Comparison of ENCODE assay signal across 1 cellular context in the genomic region with DNA sequence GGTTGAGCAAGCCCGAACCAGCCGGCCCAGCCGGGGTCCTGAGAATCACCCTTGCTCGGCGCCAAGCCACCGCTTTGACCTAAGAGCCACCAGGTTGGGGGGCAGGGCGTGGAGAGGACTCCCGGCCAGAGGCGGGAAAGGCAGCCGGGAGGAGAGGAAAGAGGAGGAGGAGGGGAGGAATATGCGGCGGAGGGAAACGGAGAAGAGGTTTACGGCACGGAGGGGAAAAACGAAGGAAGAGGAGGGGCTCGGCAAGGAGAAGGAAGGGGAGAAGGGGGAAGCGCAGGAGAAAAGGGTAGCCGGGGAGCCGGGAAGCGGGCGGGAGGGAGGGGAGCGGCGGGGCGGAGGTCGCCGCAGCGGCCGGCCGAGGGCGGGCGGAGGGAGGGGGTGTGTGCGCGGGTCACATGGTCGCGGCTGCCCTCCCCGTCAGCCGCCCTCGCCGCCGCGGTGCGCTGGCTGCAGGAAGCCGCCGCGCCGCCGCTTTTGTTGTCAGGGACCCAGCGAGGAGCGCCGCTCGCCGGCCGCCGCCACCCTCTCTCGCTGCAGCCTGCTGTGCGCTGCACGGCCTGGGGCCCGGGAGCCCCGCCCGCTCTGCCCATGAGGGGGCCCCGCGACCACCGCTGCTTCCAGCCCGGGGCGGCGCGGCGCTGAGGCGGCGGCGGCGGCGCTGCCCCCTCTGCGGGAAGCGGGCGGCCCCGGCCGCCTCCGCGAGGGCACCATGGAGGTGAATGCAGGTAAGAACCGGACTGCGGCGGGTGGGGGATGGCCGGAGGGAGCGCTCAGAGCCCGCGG.
TF ChIP-seq lines count a peak whose summit lies in the region.

A gene (plus strand): TSS at position 426 of the 792 bp plus-strand sequence. CDS start 293 bp downstream, at position 719.

TF ChIP-seq in K562, 482 proteins besides CTCF, POLR2A, EP300 and RAD21 (continued from another document and continues in another):
- TF ChIP-seq, protein P1, sequence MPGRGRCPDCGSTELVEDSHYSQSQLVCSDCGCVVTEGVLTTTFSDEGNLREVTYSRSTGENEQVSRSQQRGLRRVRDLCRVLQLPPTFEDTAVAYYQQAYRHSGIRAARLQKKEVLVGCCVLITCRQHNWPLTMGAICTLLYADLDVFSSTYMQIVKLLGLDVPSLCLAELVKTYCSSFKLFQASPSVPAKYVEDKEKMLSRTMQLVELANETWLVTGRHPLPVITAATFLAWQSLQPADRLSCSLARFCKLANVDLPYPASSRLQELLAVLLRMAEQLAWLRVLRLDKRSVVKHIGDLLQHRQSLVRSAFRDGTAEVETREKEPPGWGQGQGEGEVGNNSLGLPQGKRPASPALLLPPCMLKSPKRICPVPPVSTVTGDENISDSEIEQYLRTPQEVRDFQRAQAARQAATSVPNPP (IDR thresholded peaks at IDR 0.05; ENCODE audit: borderline replicate concordance, insufficient read depth, insufficient read length) = no peak
- TF ChIP-seq PML (IDR thresholded peaks at IDR 0.05; ENCODE audit: low read length) = no peak
- no peak for TF ChIP-seq SMAD2 (IDR thresholded peaks at IDR 0.05; ENCODE audit: low read depth, low read length)
- TF ChIP-seq, protein P2, sequence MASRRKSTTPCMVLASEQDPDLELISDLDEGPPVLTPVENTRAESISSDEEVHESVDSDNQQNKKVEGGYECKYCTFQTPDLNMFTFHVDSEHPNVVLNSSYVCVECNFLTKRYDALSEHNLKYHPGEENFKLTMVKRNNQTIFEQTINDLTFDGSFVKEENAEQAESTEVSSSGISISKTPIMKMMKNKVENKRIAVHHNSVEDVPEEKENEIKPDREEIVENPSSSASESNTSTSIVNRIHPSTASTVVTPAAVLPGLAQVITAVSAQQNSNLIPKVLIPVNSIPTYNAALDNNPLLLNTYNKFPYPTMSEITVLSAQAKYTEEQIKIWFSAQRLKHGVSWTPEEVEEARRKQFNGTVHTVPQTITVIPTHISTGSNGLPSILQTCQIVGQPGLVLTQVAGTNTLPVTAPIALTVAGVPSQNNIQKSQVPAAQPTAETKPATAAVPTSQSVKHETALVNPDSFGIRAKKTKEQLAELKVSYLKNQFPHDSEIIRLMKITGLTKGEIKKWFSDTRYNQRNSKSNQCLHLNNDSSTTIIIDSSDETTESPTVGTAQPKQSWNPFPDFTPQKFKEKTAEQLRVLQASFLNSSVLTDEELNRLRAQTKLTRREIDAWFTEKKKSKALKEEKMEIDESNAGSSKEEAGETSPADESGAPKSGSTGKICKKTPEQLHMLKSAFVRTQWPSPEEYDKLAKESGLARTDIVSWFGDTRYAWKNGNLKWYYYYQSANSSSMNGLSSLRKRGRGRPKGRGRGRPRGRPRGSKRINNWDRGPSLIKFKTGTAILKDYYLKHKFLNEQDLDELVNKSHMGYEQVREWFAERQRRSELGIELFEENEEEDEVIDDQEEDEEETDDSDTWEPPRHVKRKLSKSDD (conservative IDR thresholded peaks at IDR 0.05; ENCODE audit: low read length) = no peak
- TF ChIP-seq SIRT6 (IDR thresholded peaks at IDR 0.05; ENCODE audit: low read depth, low read length) = no peak
- no peak for TF ChIP-seq SAFB (IDR thresholded peaks at IDR 0.05; ENCODE audit: borderline replicate concordance, low read depth, low read length)
- TF ChIP-seq SMAD4 (CRISPR knock-in tag; conservative IDR thresholded peaks at IDR 0.05) = peak; percentile 13
- TF ChIP-seq ZNF324 (CRISPR knock-in tag; IDR thresholded peaks at IDR 0.05) = no peak
- no peak for TF ChIP-seq NCOA6 (IDR thresholded peaks at IDR 0.05)
- TF ChIP-seq DIDO1 (tag; IDR thresholded peaks at IDR 0.05; ENCODE audit: low read depth) = no peak
- no peak for TF ChIP-seq CREBBP (IDR thresholded peaks at IDR 0.05; ENCODE audit: low read depth, low read length)
- no peak for TF ChIP-seq STAG1 (CRISPR knock-in tag; IDR thresholded peaks at IDR 0.05; ENCODE audit: borderline replicate concordance)
- TF ChIP-seq HLTF (IDR thresholded peaks at IDR 0.05) = peak; percentile 85
- TF ChIP-seq ZBTB8A (IDR thresholded peaks at IDR 0.05; ENCODE audit: partially characterized antibody) = no peak
- TF ChIP-seq SMARCA4 (IDR thresholded peaks at IDR 0.05) = peak; percentile 68; the same call in 1 of the 2 replicates
- no peak for TF ChIP-seq ZNF354B (CRISPR knock-in tag; IDR thresholded peaks at IDR 0.05)
- no peak for TF ChIP-seq MXI1 (IDR thresholded peaks at IDR 0.05; ENCODE audit: low read depth, low read length)
- TF ChIP-seq ZNF695 (CRISPR knock-in tag; IDR thresholded peaks at IDR 0.05) = no peak
- no peak for TF ChIP-seq ZNF165 (CRISPR knock-in tag; IDR thresholded peaks at IDR 0.05; ENCODE audit: borderline replicate concordance)
- no peak for TF ChIP-seq HMG20A (CRISPR knock-in tag; conservative IDR thresholded peaks at IDR 0.05)
- TF ChIP-seq GATAD2A (IDR thresholded peaks at IDR 0.05) = peak; percentile 82; the same call in 1 of the 2 replicates
- no peak for TF ChIP-seq SRSF9 (IDR thresholded peaks at IDR 0.05; ENCODE audit: borderline replicate concordance, low read depth, low read length)
- TF ChIP-seq RBFOX2 (IDR thresholded peaks at IDR 0.05; ENCODE audit: low read depth, low read length) = no peak
- TF ChIP-seq NEUROD1 (IDR thresholded peaks at IDR 0.05; ENCODE audit: borderline replicate concordance, low read depth, low read length, partially characterized antibody) = no peak
- no peak for TF ChIP-seq NFIX (CRISPR knock-in tag; IDR thresholded peaks at IDR 0.05; ENCODE audit: low read depth)
- no peak for TF ChIP-seq HNRNPUL1 (IDR thresholded peaks at IDR 0.05; ENCODE audit: low read length)
- peak; percentile 48 for TF ChIP-seq NFIC (IDR thresholded peaks at IDR 0.05)
- TF ChIP-seq ARID2 (IDR thresholded peaks at IDR 0.05) = 0 out of 2 replicates have a peak, but pooled peaks have one; percentile 55
- peak; percentile 46 for TF ChIP-seq TAF1 (IDR thresholded peaks at IDR 0.05; ENCODE audit: control insufficient read depth, extremely low read depth, insufficient read depth, low read length, severe bottlenecking)
- TF ChIP-seq SRSF1 (IDR thresholded peaks at IDR 0.05; ENCODE audit: low read depth, low read length) = no peak
- no peak for TF ChIP-seq ARNT (IDR thresholded peaks at IDR 0.05)
- TF ChIP-seq CEBPB (tag; IDR thresholded peaks at IDR 0.05) = no peak
- peak; percentile 85 for TF ChIP-seq NBN (IDR thresholded peaks at IDR 0.05; ENCODE audit: low read depth)
- no peak for TF ChIP-seq KDM2B (CRISPR knock-in tag; IDR thresholded peaks at IDR 0.05)
- no peak; the same call in none of the 2 replicates for TF ChIP-seq CXXC5 (CRISPR knock-in tag; IDR thresholded peaks at IDR 0.05)
- TF ChIP-seq, protein P3, sequence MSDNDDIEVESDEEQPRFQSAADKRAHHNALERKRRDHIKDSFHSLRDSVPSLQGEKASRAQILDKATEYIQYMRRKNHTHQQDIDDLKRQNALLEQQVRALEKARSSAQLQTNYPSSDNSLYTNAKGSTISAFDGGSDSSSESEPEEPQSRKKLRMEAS (CRISPR knock-in tag; IDR thresholded peaks at IDR 0.05) = no peak
- TF ChIP-seq ZNF134 (CRISPR knock-in tag; conservative IDR thresholded peaks at IDR 0.05) = no peak
- no peak for TF ChIP-seq ZKSCAN1 (IDR thresholded peaks at IDR 0.05; ENCODE audit: low read depth, low read length)
- no peak for TF ChIP-seq CBX8 (IDR thresholded peaks at IDR 0.05; ENCODE audit: borderline replicate concordance, extremely low read depth, low read depth, low read length, poor library complexity, severe bottlenecking)
- TF ChIP-seq SOX6 (IDR thresholded peaks at IDR 0.05) = no peak
- TF ChIP-seq TCF7 (IDR thresholded peaks at IDR 0.05; ENCODE audit: borderline replicate concordance) = peak; percentile 40; the same call in 1 of the 2 replicates
- TF ChIP-seq, protein P4, sequence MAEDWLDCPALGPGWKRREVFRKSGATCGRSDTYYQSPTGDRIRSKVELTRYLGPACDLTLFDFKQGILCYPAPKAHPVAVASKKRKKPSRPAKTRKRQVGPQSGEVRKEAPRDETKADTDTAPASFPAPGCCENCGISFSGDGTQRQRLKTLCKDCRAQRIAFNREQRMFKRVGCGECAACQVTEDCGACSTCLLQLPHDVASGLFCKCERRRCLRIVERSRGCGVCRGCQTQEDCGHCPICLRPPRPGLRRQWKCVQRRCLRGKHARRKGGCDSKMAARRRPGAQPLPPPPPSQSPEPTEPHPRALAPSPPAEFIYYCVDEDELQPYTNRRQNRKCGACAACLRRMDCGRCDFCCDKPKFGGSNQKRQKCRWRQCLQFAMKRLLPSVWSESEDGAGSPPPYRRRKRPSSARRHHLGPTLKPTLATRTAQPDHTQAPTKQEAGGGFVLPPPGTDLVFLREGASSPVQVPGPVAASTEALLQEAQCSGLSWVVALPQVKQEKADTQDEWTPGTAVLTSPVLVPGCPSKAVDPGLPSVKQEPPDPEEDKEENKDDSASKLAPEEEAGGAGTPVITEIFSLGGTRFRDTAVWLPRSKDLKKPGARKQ (CRISPR knock-in tag; IDR thresholded peaks at IDR 0.05) = no peak
- TF ChIP-seq, protein P5, sequence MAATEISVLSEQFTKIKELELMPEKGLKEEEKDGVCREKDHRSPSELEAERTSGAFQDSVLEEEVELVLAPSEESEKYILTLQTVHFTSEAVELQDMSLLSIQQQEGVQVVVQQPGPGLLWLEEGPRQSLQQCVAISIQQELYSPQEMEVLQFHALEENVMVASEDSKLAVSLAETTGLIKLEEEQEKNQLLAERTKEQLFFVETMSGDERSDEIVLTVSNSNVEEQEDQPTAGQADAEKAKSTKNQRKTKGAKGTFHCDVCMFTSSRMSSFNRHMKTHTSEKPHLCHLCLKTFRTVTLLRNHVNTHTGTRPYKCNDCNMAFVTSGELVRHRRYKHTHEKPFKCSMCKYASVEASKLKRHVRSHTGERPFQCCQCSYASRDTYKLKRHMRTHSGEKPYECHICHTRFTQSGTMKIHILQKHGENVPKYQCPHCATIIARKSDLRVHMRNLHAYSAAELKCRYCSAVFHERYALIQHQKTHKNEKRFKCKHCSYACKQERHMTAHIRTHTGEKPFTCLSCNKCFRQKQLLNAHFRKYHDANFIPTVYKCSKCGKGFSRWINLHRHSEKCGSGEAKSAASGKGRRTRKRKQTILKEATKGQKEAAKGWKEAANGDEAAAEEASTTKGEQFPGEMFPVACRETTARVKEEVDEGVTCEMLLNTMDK (IDR thresholded peaks at IDR 0.05; ENCODE audit: borderline replicate concordance, insufficient read depth, low read depth, low read length, poor library complexity, severe bottlenecking) = peak; percentile 26
- TF ChIP-seq, protein P6, sequence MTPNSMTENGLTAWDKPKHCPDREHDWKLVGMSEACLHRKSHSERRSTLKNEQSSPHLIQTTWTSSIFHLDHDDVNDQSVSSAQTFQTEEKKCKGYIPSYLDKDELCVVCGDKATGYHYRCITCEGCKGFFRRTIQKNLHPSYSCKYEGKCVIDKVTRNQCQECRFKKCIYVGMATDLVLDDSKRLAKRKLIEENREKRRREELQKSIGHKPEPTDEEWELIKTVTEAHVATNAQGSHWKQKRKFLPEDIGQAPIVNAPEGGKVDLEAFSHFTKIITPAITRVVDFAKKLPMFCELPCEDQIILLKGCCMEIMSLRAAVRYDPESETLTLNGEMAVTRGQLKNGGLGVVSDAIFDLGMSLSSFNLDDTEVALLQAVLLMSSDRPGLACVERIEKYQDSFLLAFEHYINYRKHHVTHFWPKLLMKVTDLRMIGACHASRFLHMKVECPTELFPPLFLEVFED (CRISPR knock-in tag; conservative IDR thresholded peaks at IDR 0.05) = peak; percentile 90
- no peak for TF ChIP-seq ZZZ3 (IDR thresholded peaks at IDR 0.05)
- no peak for TF ChIP-seq MAFF (IDR thresholded peaks at IDR 0.05; ENCODE audit: low read length)
- TF ChIP-seq ZBTB17 (CRISPR knock-in tag; IDR thresholded peaks at IDR 0.05) = no peak
- peak; percentile 86 for TF ChIP-seq ELF4 (CRISPR knock-in tag; IDR thresholded peaks at IDR 0.05)
- no peak for TF ChIP-seq RBM39 (optimal IDR thresholded peaks at IDR 0.05; ENCODE audit: low read depth, low read length)
- TF ChIP-seq BCL6 (CRISPR knock-in tag; IDR thresholded peaks at IDR 0.05) = no peak
- TF ChIP-seq HMGN3 (IDR thresholded peaks at IDR 0.05; ENCODE audit: borderline replicate concordance, extremely low read depth, insufficient read length, low read depth, low read length) = peak; percentile 51
- TF ChIP-seq, protein P7, sequence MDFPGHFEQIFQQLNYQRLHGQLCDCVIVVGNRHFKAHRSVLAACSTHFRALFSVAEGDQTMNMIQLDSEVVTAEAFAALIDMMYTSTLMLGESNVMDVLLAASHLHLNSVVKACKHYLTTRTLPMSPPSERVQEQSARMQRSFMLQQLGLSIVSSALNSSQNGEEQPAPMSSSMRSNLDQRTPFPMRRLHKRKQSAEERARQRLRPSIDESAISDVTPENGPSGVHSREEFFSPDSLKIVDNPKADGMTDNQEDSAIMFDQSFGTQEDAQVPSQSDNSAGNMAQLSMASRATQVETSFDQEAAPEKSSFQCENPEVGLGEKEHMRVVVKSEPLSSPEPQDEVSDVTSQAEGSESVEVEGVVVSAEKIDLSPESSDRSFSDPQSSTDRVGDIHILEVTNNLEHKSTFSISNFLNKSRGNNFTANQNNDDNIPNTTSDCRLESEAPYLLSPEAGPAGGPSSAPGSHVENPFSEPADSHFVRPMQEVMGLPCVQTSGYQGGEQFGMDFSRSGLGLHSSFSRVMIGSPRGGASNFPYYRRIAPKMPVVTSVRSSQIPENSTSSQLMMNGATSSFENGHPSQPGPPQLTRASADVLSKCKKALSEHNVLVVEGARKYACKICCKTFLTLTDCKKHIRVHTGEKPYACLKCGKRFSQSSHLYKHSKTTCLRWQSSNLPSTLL (IDR thresholded peaks at IDR 0.05) = 0 out of 2 replicates have a peak, but pooled peaks have one; percentile 39
- TF ChIP-seq CEBPG (CRISPR knock-in tag; IDR thresholded peaks at IDR 0.05) = no peak
- no peak for TF ChIP-seq CEBPG (tag; conservative IDR thresholded peaks at IDR 0.05 in 1 of 2, IDR thresholded peaks at IDR 0.05 in 1 of 2)
- TF ChIP-seq SRSF7 (optimal IDR thresholded peaks at IDR 0.05; ENCODE audit: low read depth, low read length) = no peak
- TF ChIP-seq ZNF217 (CRISPR knock-in tag; IDR thresholded peaks at IDR 0.05) = no peak
- TF ChIP-seq, protein P8, sequence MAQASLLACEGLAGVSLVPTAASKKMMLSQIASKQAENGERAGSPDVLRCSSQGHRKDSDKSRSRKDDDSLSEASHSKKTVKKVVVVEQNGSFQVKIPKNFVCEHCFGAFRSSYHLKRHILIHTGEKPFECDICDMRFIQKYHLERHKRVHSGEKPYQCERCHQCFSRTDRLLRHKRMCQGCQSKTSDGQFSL (CRISPR knock-in tag; IDR thresholded peaks at IDR 0.05) = no peak; the same call in 1 of the 2 replicates
- TF ChIP-seq, protein P8 (tag; IDR thresholded peaks at IDR 0.05) = no peak
- TF ChIP-seq KAT7 (CRISPR knock-in tag; IDR thresholded peaks at IDR 0.05; ENCODE audit: borderline replicate concordance) = no peak; the same call in 1 of the 2 replicates
- peak; percentile 59; the same call in 1 of the 2 replicates for TF ChIP-seq POLR2AphosphoS5 (IDR thresholded peaks at IDR 0.05; ENCODE audit: control insufficient read depth, insufficient read depth, low read depth, low read length)
- no peak for TF ChIP-seq TCFL5 (CRISPR knock-in tag; conservative IDR thresholded peaks at IDR 0.05)
- 0 out of 2 replicates have a peak, but pooled peaks have one; percentile 25 for TF ChIP-seq MBD2 (IDR thresholded peaks at IDR 0.05; ENCODE audit: borderline replicate concordance, low read depth)
- TF ChIP-seq ZBTB7A (IDR thresholded peaks at IDR 0.05; ENCODE audit: borderline replicate concordance, control insufficient read depth, low read depth, low read length) = peak; percentile 76
